In genomic region chr5:93402451-93402850, GRCh38 we compare ENCODE assay signal across 22 cellular contexts.
DNase-seq lines count a peak whose midpoint lies in the region; ATAC-seq, FAIRE-seq and TF ChIP-seq lines count a peak whose summit lies in the region.
"Had no signal": no experiment of that assay in that cellular context is flagged by ENCODE, and none has a peak within 500 bp of the region (broad histone marks: within the 10 kb centered on the region; RNA-seq: fewer than 3 reads in every experiment).

No MANE protein-coding gene starts in this region.

- H2AFZ ChIP-seq in KMS-11 (ENCODE audit: low read depth), result no peak overlapping the region

- H3K4me3 ChIP-seq in A549, result no peak overlapping the region
- no peak overlapping the region for H3K4me3 ChIP-seq in KMS-11 (IDR thresholded peaks at IDR 0.05; ENCODE audit: insufficient read depth, low read depth, low read length)
- H3K4me3 ChIP-seq: BLaER1 treated with 17β-estradiol and CSF1 and Interleukin-3, amounts not matched to agents 10 nM and 100 nM had no signal

- no peak overlapping the region for H3K27ac ChIP-seq in A549
- peak overlapping the region; percentile 49; the same call in 1 of the 2 replicates for H3K27ac ChIP-seq in KMS-11
- H3K27ac ChIP-seq: 22Rv1; BLaER1 treated with 17β-estradiol and CSF1 and Interleukin-3, amounts not matched to agents 10 nM and 100 nM; C4-2B had no signal

- H3K27me3 Mint-ChIP-seq in brain (no peaks in the 10 kb centered on the region), nephron (ENCODE audit: low read depth) (peaks cover 5% of the 10 kb centered on the region), MCF 10A (ENCODE audit: insufficient read depth, unreplicated experiment) (no peaks in the 10 kb centered on the region)
- peaks cover 11% of the 10 kb centered on the region for H3K27me3 Mint-ChIP-seq in activated CD8-positive, alpha-beta memory T cell treated with anti-CD3 and anti-CD28 coated beads, Interleukin-2, amount 10 ng/mL, durations not matched to agents 7 days and 5 days

- DNase-seq in A549 (ENCODE audit: low read depth in 1 of 2, low spot score in 1 of 2), result no peak
- no peak for DNase-seq in activated CD8-positive, alpha-beta memory T cell treated with anti-CD3 and anti-CD28 coated beads, Interleukin-2, amount 10 ng/mL, durations not matched to agents 7 days and 5 days
- no peak for DNase-seq in stimulated activated CD4-positive, alpha-beta T cell treated with anti-CD3 and anti-CD28 coated beads, Interleukin-4, amount 100 ng/mL, for 1 hour
- DNase-seq in MCF 10A (ENCODE audit: unreplicated experiment), result no peak
- DNase-seq: ACHN; Caco-2; Calu3; CD4-positive, alpha-beta T cell; CD8-positive, alpha-beta T cell; DMS79 treated with DMSO at 0.1 percent for 48 hours; GF-D8 had no signal

- POLR2A ChIA-PET in A549 (lab: Yijun Ruan, JAX), result no interaction called here
- POLR2A ChIA-PET in MCF 10A (lab: Yijun Ruan, JAX), result no interaction called here

- no peak overlapping the region for H3K4me2 ChIP-seq in A549
- peak overlapping the region; percentile 47; the same call in 1 of the 2 replicates for H3K4me2 ChIP-seq in KMS-11

- H3K9me3 Mint-ChIP-seq in brain, result peaks cover 0 to 9% (median 5%) of the 10 kb centered on the region in 5 experiments
- peaks cover 4% of the 10 kb centered on the region for H3K9me3 Mint-ChIP-seq in nephron
- no peaks in the 10 kb centered on the region for H3K9me3 Mint-ChIP-seq in activated CD8-positive, alpha-beta memory T cell treated with anti-CD3 and anti-CD28 coated beads, Interleukin-2, amount 10 ng/mL, durations not matched to agents 7 days and 5 days (ENCODE audit: low read depth)
- peaks cover 6% of the 10 kb centered on the region for H3K9me3 Mint-ChIP-seq in MCF 10A (ENCODE audit: unreplicated experiment)
- H3K9me3 Mint-ChIP-seq: CD8-positive, alpha-beta T cell had no signal

- no peak for TF ChIP-seq CTCF in A549 (IDR thresholded peaks at IDR 0.05)
- no peak for TF ChIP-seq CTCF in KMS-11 (conservative IDR thresholded peaks at IDR 0.05; ENCODE audit: low read depth, low read length)
- TF ChIP-seq CTCF in brain (conservative IDR thresholded peaks at IDR 0.05), result no peak
- TF ChIP-seq CTCF in nephron (IDR thresholded peaks at IDR 0.05; ENCODE audit: unreplicated experiment in 3 of 3), result no peak
- TF ChIP-seq CTCF in MCF 10A (IDR thresholded peaks at IDR 0.05; ENCODE audit: unreplicated experiment), result no peak

- FAIRE-seq in A549 (lab: Jason Lieb, UNC), result no peak
- FAIRE-seq: D721Med, G401.6, GM12891, GM19239 had no signal

- CTCF ChIA-PET in A549 (lab: Yijun Ruan, JAX), result no interaction called here
- CTCF ChIA-PET in activated CD8-positive, alpha-beta memory T cell treated with anti-CD3 and anti-CD28 coated beads, Interleukin-2, amount 10 ng/mL, durations not matched to agents 7 days and 5 days (lab: Charles Lee), result no interaction called here
- CTCF ChIA-PET in MCF 10A (lab: Yijun Ruan, JAX), result interaction anchor here (0.8 kb wide), 2 partner anchors 27 to 181 kb away, joined by 3 to 4 read pairs; no protein-coding TSS in a partner anchor

- no peaks in the 10 kb centered on the region for H3K79me2 ChIP-seq in KMS-11 (ENCODE audit: insufficient read depth, low read depth)

- H3K9me3 ChIP-seq in A549, result no peaks in the 10 kb centered on the region
- H3K9me3 ChIP-seq: Caco-2 had no signal

- no peaks in the 10 kb centered on the region for H3K36me3 Mint-ChIP-seq in brain
- no peaks in the 10 kb centered on the region for H3K36me3 Mint-ChIP-seq in nephron (ENCODE audit: low read depth)
- H3K36me3 Mint-ChIP-seq in activated CD8-positive, alpha-beta memory T cell treated with anti-CD3 and anti-CD28 coated beads, Interleukin-2, amount 10 ng/mL, durations not matched to agents 7 days and 5 days, result no peaks in the 10 kb centered on the region
- H3K36me3 Mint-ChIP-seq in MCF 10A (ENCODE audit: insufficient read depth, unreplicated experiment), result no peaks in the 10 kb centered on the region
- H3K36me3 Mint-ChIP-seq: CD8-positive, alpha-beta T cell had no signal

- TF ChIP-seq RAD21 in A549 (conservative IDR thresholded peaks at IDR 0.05 in 1 of 2, IDR thresholded peaks at IDR 0.05 in 1 of 2), result no peak

- no TSS peak for BruUV-seq in MCF 10A (replicated peaks; lab: Mats Ljungman, UMichigan)

- no peak for TF ChIP-seq EP300 in A549 (IDR thresholded peaks at IDR 0.05)

- 82% methylated on average over 4 of the region's 4 CpGs for WGBS in A549 (ENCODE audit: missing lambda C conversion rate)

- H4K20me1 ChIP-seq in KMS-11 (ENCODE audit: insufficient read depth), result no peaks in the 10 kb centered on the region
- H4K20me1 ChIP-seq: BLaER1 treated with 17β-estradiol and CSF1 and Interleukin-3, amounts not matched to agents 10 nM and 100 nM had no signal

- no peak for TF ChIP-seq POLR2A in A549 (IDR thresholded peaks at IDR 0.05; ENCODE audit: low read length)

- no peaks in the 10 kb centered on the region for H3K36me3 ChIP-seq in KMS-11 (ENCODE audit: insufficient read depth)
- H3K36me3 ChIP-seq: BLaER1 treated with 17β-estradiol and CSF1 and Interleukin-3, amounts not matched to agents 10 nM and 100 nM had no signal

- H3K9ac ChIP-seq in KMS-11, result no peak overlapping the region
- H3K9ac ChIP-seq: BLaER1 treated with 17β-estradiol and CSF1 and Interleukin-3, amounts not matched to agents 10 nM and 100 nM had no signal

- no peak overlapping the region for H3K4me3 Mint-ChIP-seq in brain
- no peak overlapping the region for H3K4me3 Mint-ChIP-seq in nephron
- H3K4me3 Mint-ChIP-seq in activated CD8-positive, alpha-beta memory T cell treated with anti-CD3 and anti-CD28 coated beads, Interleukin-2, amount 10 ng/mL, durations not matched to agents 7 days and 5 days, result no peak overlapping the region
- no peak overlapping the region for H3K4me3 Mint-ChIP-seq in MCF 10A (ENCODE audit: unreplicated experiment)
- H3K4me3 Mint-ChIP-seq: CD4-positive, alpha-beta T cell; CD8-positive, alpha-beta T cell had no signal

- intact Hi-C loops in MCF 10A (cut with micrococcal nuclease), result no loop called here

- H3K4me1 ChIP-seq in A549 (no peaks in the 10 kb centered on the region), KMS-11 (ENCODE audit: low read depth, poor library complexity, severe bottlenecking) (peaks cover 51% of the 10 kb centered on the region)
- H3K4me1 ChIP-seq: Caco-2 had no signal

- peaks cover 43% of the 10 kb centered on the region for H3K4me1 Mint-ChIP-seq in brain
- peaks cover 32% of the 10 kb centered on the region for H3K4me1 Mint-ChIP-seq in nephron
- no peaks in the 10 kb centered on the region for H3K4me1 Mint-ChIP-seq in activated CD8-positive, alpha-beta memory T cell treated with anti-CD3 and anti-CD28 coated beads, Interleukin-2, amount 10 ng/mL, durations not matched to agents 7 days and 5 days
- H3K4me1 Mint-ChIP-seq in MCF 10A (ENCODE audit: insufficient read depth, unreplicated experiment), result no peaks in the 10 kb centered on the region

- H3K27ac Mint-ChIP-seq in brain, result peak overlapping the region in 4 of 5 experiments; percentile 8 to 88 (median 64)
- H3K27ac Mint-ChIP-seq in nephron, result peak overlapping the region in 2 of 3 experiments; percentile 19 to 22
- H3K27ac Mint-ChIP-seq in activated CD8-positive, alpha-beta memory T cell treated with anti-CD3 and anti-CD28 coated beads, Interleukin-2, amount 10 ng/mL, durations not matched to agents 7 days and 5 days, result no peak overlapping the region
- no peak overlapping the region for H3K27ac Mint-ChIP-seq in MCF 10A (ENCODE audit: low read depth, unreplicated experiment)
- H3K27ac Mint-ChIP-seq: CD4-positive, alpha-beta T cell; CD8-positive, alpha-beta T cell had no signal

- ATAC-seq in A549, result no peak
- no peak for ATAC-seq in GM21619 (IDR thresholded peaks at IDR 0.05; ENCODE audit: unreplicated experiment)
- ATAC-seq in activated CD8-positive, alpha-beta memory T cell treated with anti-CD3 and anti-CD28 coated beads, Interleukin-2, amount 10 ng/mL, durations not matched to agents 7 days and 5 days, result no peak
- ATAC-seq: CD8-positive, alpha-beta T cell had no signal

- H3K27me3 ChIP-seq in KMS-11 (ENCODE audit: insufficient read depth, low read depth), result no peaks in the 10 kb centered on the region
- H3K27me3 ChIP-seq: BLaER1 treated with 17β-estradiol and CSF1 and Interleukin-3, amounts not matched to agents 10 nM and 100 nM had no signal

TF ChIP-seq in A549, 52 proteins besides CTCF, POLR2A, EP300 and RAD21:
- TF ChIP-seq RFX5 (IDR thresholded peaks at IDR 0.05), result no peak
- TF ChIP-seq HDAC2 (IDR thresholded peaks at IDR 0.05), result no peak
- no peak for TF ChIP-seq KDM5A (IDR thresholded peaks at IDR 0.05)
- no peak for TF ChIP-seq NPAS2 (CRISPR knock-in tag; IDR thresholded peaks at IDR 0.05; ENCODE audit: borderline replicate concordance)
- TF ChIP-seq RNF2 (IDR thresholded peaks at IDR 0.05; ENCODE audit: borderline replicate concordance, low read depth), result no peak
- no peak for TF ChIP-seq CHD2 (IDR thresholded peaks at IDR 0.05; ENCODE audit: low read length, partially characterized antibody)
- TF ChIP-seq MAFK (IDR thresholded peaks at IDR 0.05; ENCODE audit: partially characterized antibody), result peak; percentile 63

Comparison
In these comparisons a context has a peak if more than half of its experiments do, and no peak if none do; other contexts are left out.
1. H3K27ac Mint-ChIP-seq: peak in brain (4 of 5) and nephron (2 of 3); none in activated CD8-positive, alpha-beta memory T cell treated with anti-CD3 and anti-CD28 coated beads, Interleukin-2, amount 10 ng/mL, durations not matched to agents 7 days and 5 days (single experiment) and MCF 10A (single experiment).